Comparison of ENCODE assay signal across 1 cellular context in the genomic region with DNA sequence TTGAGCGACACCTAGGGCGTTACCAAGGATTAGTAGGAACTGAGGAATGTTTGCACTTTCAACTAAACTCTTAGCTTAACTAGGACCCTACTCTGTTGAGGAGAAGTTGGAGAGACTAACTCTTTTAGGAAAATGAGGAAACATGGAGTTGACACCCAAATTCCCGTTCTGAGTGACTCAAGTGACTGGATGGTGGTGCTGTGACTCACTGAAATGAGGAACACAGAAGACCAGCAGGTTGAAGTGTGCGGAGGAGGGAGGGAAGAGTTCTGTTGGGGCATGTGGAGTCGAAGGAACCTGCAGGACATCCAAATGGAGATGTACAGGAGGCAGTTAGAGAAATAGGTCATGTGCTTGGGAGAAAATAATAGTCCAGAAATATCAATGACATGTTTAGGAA.
TF ChIP-seq lines count a peak whose summit lies in the region.

No MANE protein-coding gene starts in this region.

TF ChIP-seq in IMR-90, 13 proteins besides CTCF, POLR2A, EP300 and RAD21:
- TF ChIP-seq, protein P1, sequence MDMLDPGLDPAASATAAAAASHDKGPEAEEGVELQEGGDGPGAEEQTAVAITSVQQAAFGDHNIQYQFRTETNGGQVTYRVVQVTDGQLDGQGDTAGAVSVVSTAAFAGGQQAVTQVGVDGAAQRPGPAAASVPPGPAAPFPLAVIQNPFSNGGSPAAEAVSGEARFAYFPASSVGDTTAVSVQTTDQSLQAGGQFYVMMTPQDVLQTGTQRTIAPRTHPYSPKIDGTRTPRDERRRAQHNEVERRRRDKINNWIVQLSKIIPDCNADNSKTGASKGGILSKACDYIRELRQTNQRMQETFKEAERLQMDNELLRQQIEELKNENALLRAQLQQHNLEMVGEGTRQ (IDR thresholded peaks at IDR 0.05; ENCODE audit: low read depth, low read length), result no peak
- TF ChIP-seq BHLHE40 (IDR thresholded peaks at IDR 0.05; ENCODE audit: low read depth, low read length), result no peak
- TF ChIP-seq MAFK (IDR thresholded peaks at IDR 0.05; ENCODE audit: low read depth, low read length), result no peak
- TF ChIP-seq CHD1 (IDR thresholded peaks at IDR 0.05; ENCODE audit: low read depth, low read length), result no peak
- TF ChIP-seq MXI1 (IDR thresholded peaks at IDR 0.05; ENCODE audit: borderline replicate concordance, low read depth, low read length), result no peak
- TF ChIP-seq CEBPB (IDR thresholded peaks at IDR 0.05; ENCODE audit: low read depth, low read length), result no peak
- TF ChIP-seq FOS (IDR thresholded peaks at IDR 0.05; ENCODE audit: low read depth, low read length), result no peak
- TF ChIP-seq SMC3 (IDR thresholded peaks at IDR 0.05; ENCODE audit: low read depth, low read length), result no peak
- TF ChIP-seq MAZ (IDR thresholded peaks at IDR 0.05; ENCODE audit: borderline replicate concordance, low read depth, low read length), result no peak
- TF ChIP-seq, protein P2, sequence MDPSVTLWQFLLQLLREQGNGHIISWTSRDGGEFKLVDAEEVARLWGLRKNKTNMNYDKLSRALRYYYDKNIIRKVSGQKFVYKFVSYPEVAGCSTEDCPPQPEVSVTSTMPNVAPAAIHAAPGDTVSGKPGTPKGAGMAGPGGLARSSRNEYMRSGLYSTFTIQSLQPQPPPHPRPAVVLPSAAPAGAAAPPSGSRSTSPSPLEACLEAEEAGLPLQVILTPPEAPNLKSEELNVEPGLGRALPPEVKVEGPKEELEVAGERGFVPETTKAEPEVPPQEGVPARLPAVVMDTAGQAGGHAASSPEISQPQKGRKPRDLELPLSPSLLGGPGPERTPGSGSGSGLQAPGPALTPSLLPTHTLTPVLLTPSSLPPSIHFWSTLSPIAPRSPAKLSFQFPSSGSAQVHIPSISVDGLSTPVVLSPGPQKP (IDR thresholded peaks at IDR 0.05; ENCODE audit: borderline replicate concordance, low read depth, low read length), result no peak
- no peak for TF ChIP-seq RFX5 (IDR thresholded peaks at IDR 0.05; ENCODE audit: low read depth, low read length)
- TF ChIP-seq NFE2L2 (IDR thresholded peaks at IDR 0.05; ENCODE audit: low read depth, low read length), result no peak
- no peak for TF ChIP-seq RCOR1 (IDR thresholded peaks at IDR 0.05; ENCODE audit: insufficient replicate concordance, low read length)
